ENCODE assay signal across 8 cellular contexts in the genomic region with DNA sequence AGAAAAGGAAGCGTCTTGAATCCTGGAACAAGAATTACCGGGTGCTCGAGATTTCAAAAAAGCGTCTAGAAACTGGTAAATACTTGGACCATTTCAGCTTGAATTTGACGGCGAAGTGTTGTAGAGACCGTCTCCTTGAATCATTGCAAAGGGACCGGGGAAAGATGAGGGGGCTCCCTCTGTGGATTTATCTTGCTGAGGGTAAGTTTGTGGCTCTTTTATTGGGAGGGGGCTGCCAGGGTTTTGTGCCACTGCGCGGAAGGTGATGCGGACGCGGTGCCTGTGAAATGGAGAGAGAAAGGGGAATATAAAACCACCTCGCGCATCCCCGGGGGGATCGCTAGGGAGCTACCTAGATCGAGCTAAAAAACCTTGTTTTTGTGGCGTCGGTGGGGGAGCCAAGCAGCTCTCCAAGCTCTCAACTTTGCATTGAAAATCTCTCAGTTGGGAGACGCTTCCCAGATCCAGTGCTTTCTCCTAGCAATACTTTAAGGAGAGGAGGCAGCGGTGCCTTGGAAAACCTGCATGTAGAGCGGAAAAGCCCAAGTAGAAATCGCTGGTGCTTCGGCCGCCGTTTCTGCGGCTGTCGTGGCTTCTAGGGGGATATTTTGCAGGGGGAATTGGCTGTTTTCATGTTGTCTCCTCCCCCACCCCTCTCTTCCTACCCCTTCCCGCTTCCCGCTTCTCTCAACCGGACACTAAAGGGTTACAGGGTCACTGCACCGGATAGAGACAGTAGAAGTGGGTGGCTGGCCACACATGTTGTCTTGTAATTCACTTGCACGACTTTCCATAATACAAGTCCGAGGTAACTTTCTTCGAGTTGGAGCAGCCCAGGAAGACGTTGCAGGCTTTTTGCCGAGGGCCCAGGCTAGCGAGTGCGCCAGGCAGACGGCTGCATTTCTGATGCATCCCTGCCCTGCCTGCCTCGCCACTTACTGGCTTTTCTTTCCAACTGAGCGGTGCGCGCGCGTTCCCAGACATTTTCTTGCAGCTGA.
DNase-seq lines count a peak whose midpoint lies in the region; TF ChIP-seq lines count a peak whose summit lies in the region.

No MANE protein-coding gene starts in this region.

- no peak overlapping the region for H3K27ac Mint-ChIP-seq in Caco-2 (ENCODE audit: unreplicated experiment)

- no peaks in the 10 kb centered on the region for H3K27me3 Mint-ChIP-seq in Caco-2 (ENCODE audit: insufficient read depth, unreplicated experiment)

- H3K4me1 Mint-ChIP-seq in Caco-2 (ENCODE audit: low read depth, unreplicated experiment) = no peaks in the 10 kb centered on the region

- BruUV-seq in Caco-2 (replicated peaks; lab: Mats Ljungman, UMichigan) = no TSS peak

- H3K9me3 Mint-ChIP-seq in Caco-2 (ENCODE audit: unreplicated experiment) = no peaks in the 10 kb centered on the region

- H3K9me3 ChIP-seq in suprapubic skin (no peaks in the 10 kb centered on the region), Caco-2 (no peaks in the 10 kb centered on the region)

- POLR2A ChIA-PET in Caco-2 (lab: Charles Lee) = no interaction called here

- H3K27ac ChIP-seq in coronary artery = no peak overlapping the region
- H3K27ac ChIP-seq in suprapubic skin = no peak overlapping the region

- intact Hi-C loops in Caco-2 (cut with micrococcal nuclease; ENCODE audit: unreplicated experiment) = no loop called here

- peaks cover 10% of the 10 kb centered on the region for H3K4me1 ChIP-seq in suprapubic skin
- no peaks in the 10 kb centered on the region for H3K4me1 ChIP-seq in Caco-2

- 6% methylated on average over 47 of the region's 47 CpGs for WGBS in suprapubic skin

- no peak for TF ChIP-seq CTCF in coronary artery (IDR thresholded peaks at IDR 0.05)
- no peak for TF ChIP-seq CTCF in suprapubic skin (IDR thresholded peaks at IDR 0.05)
- TF ChIP-seq CTCF in Caco-2 (IDR thresholded peaks at IDR 0.05; ENCODE audit: insufficient read depth in 1 of 2, low read depth in 1 of 2, low read length in 1 of 2, severe bottlenecking in 1 of 2, unreplicated experiment in 1 of 2) = no peak

- peak; percentile 22 for DNase-seq in AG08396 (ENCODE audit: low spot score)
- peak; percentile 81 to 92 for DNase-seq in NCI-H2081 (lab: John Stamatoyannopoulos, UW)
- no peak for DNase-seq in coronary artery (ENCODE audit: low spot score)
- peak; percentile 83 for DNase-seq in left kidney (ENCODE audit: low read depth, low spot score)
- no peak for DNase-seq in suprapubic skin (ENCODE audit: low spot score in 2 of 2)
- DNase-seq in activated naive CD4-positive, alpha-beta T cell treated with Interleukin-2 at 50 U/mL for 16 hours = no peak
- no peak for DNase-seq in activated naive CD4-positive, alpha-beta T cell treated with anti-CD3 and anti-CD28 coated beads, Interleukin-2, amount 50 U/mL, for 16 hours
- no peak for DNase-seq in Caco-2

- H3K27me3 ChIP-seq in suprapubic skin (peaks cover 11% of the 10 kb centered on the region), Caco-2 (replicated peaks; ENCODE audit: control insufficient read depth, insufficient read depth, low read length) (no peaks in the 10 kb centered on the region)

- H3K4me3 ChIP-seq in coronary artery (peak overlapping the region; percentile 76), suprapubic skin (peak overlapping the region; percentile 45), Caco-2 (ENCODE audit: low read depth, low read length) (no peak overlapping the region)

- TF ChIP-seq EP300 in suprapubic skin (IDR thresholded peaks at IDR 0.05) = no peak

- TF ChIP-seq POLR2A in suprapubic skin (IDR thresholded peaks at IDR 0.05) = no peak

- H3K36me3 Mint-ChIP-seq in Caco-2 (ENCODE audit: insufficient read depth, unreplicated experiment) = no peaks in the 10 kb centered on the region

- no peaks in the 10 kb centered on the region for H3K36me3 ChIP-seq in suprapubic skin
- H3K36me3 ChIP-seq in Caco-2 (ENCODE audit: control insufficient read depth, insufficient read depth, low read length) = no peaks in the 10 kb centered on the region

- CTCF ChIA-PET in Caco-2 (lab: Charles Lee) = no interaction called here

- H3K4me3 Mint-ChIP-seq in Caco-2 (ENCODE audit: unreplicated experiment) = no peak overlapping the region

Comparison
In these comparisons a context has a peak if more than half of its experiments do, and no peak if none do; other contexts are left out.
1. DNase-seq: peak in AG08396 (single experiment), NCI-H2081 (2 of 2) and left kidney (single experiment); none in coronary artery (single experiment), suprapubic skin (0 of 2), activated naive CD4-positive, alpha-beta T cell treated with Interleukin-2 at 50 U/mL for 16 hours (single experiment), activated naive CD4-positive, alpha-beta T cell treated with anti-CD3 and anti-CD28 coated beads, Interleukin-2, amount 50 U/mL, for 16 hours (single experiment) and Caco-2 (0 of 2).